1 cellular context compared by ENCODE assay signal in genomic region chr16:10120953-10121352, GRCh38.
TF ChIP-seq lines count a peak whose summit lies in the region.

No MANE protein-coding gene starts in this region.

TF ChIP-seq in GM12878, 131 proteins besides CTCF, POLR2A, EP300 and RAD21 (continued from another document):
- TF ChIP-seq CUX1 (IDR thresholded peaks at IDR 0.05; ENCODE audit: insufficient replicate concordance, low read depth, low read length) (no peak), ZNF592 (IDR thresholded peaks at IDR 0.05) (no peak)
